In the genomic region with DNA sequence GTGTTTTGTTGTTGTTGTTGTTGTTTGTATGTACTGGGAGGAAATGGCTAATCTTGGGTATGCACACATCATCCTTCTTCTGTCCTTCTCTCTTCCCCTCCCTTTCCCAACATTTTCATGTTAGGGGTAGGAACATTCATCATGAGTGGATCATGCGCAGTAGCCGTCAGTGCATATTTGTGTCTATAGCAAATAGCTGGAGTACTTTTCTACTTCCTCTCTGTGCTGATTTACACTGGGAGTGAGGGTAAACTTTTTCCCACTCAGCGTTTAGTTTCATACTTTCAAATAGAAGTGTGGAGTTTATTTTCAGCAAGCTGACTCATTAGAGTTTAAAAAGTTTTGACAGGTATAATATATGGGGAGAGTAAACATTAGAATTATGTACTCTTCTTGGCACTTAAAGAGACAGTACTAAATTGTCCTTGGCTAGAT, we compare ENCODE assay signal across 12 cellular contexts.
DNase-seq lines count a peak whose midpoint lies in the region; ATAC-seq and TF ChIP-seq lines count a peak whose summit lies in the region.
"Had no signal": no experiment of that assay in that cellular context is flagged by ENCODE, and none has a peak within 500 bp of the region (broad histone marks: within the 10 kb centered on the region; RNA-seq: fewer than 3 reads in every experiment).

No MANE protein-coding gene starts in this region.

- H3K36me3 ChIP-seq in SK-N-SH (replicated peaks in 1 of 2; ENCODE audit: control insufficient read depth in 1 of 2, insufficient read depth in 2 of 2, low read length in 1 of 2) (no peaks in the 10 kb centered on the region), cardiac muscle cell (no peaks in the 10 kb centered on the region), ovary (no peaks in the 10 kb centered on the region)

- H3K9me2 ChIP-seq in SK-N-SH, result no peaks in the 10 kb centered on the region

- TF ChIP-seq RAD21 in SK-N-SH (IDR thresholded peaks at IDR 0.05; ENCODE audit: low read length), result no peak

- H3F3A ChIP-seq in SK-N-SH (replicated peaks; ENCODE audit: insufficient read depth), result no peaks in the 10 kb centered on the region

- H3K4me2 ChIP-seq in SK-N-SH, result peak overlapping the region; percentile 10; the same call in 1 of the 2 replicates

- H3K9me3 ChIP-seq in SK-N-SH, result no peaks in the 10 kb centered on the region
- no peaks in the 10 kb centered on the region for H3K9me3 ChIP-seq in cardiac muscle cell (ENCODE audit: low read depth)
- H3K9me3 ChIP-seq in ovary, result no peaks in the 10 kb centered on the region

- intact Hi-C loops in ovary (cut with DNase I), result loop anchor here in 1 of 4 donors (5.0 kb wide), 1 partner anchor 1223 kb away; no protein-coding TSS in a partner anchor

- no peaks in the 10 kb centered on the region for H3K79me2 ChIP-seq in SK-N-SH (ENCODE audit: insufficient read depth)

- TF ChIP-seq CTCF in AG10803 (conservative IDR thresholded peaks at IDR 0.05; ENCODE audit: low read length), result no peak
- TF ChIP-seq CTCF in SK-N-SH (IDR thresholded peaks at IDR 0.05), result no peak
- no peak for TF ChIP-seq CTCF in cardiac muscle cell (IDR thresholded peaks at IDR 0.05; ENCODE audit: low read depth, low read length)
- TF ChIP-seq CTCF in ovary (IDR thresholded peaks at IDR 0.05), result no peak

- in situ Hi-C loops in G401 (cut with HindIII; ENCODE audit: low sequenced_read_pairs), result no loop called here

- no peak for TF ChIP-seq POLR2A in ovary (IDR thresholded peaks at IDR 0.05)

- no peaks in the 10 kb centered on the region for H4K20me1 ChIP-seq in SK-N-SH (ENCODE audit: insufficient read depth)

- DNase-seq in AG10803 (ENCODE audit: low read depth) (peak; percentile 95), SK-N-SH (no peak), cardiac muscle cell (ENCODE audit: low read depth in 1 of 2, low spot score in 1 of 2) (peak in 1 of 2 donors; percentile 88), ovary (peak in 1 of 5 donors; percentile 39), RPMI8226 (no peak), D341Med (ENCODE audit: low spot score) (no peak), G401 (ENCODE audit: low spot score) (no peak)
- DNase-seq: activated T-cell treated with anti-CD3 and anti-CD28 coated beads for 4 hours; CD8-positive, alpha-beta T cell; NCI-H345; T-cell had no signal

- peak overlapping the region; percentile 85 for H3K4me3 ChIP-seq in AG10803 (ENCODE audit: low read length)
- H3K4me3 ChIP-seq in SK-N-SH (ENCODE audit: low read depth in 2 of 2, low read length in 1 of 2), result peak overlapping the region in 1 of 2 experiments; percentile 26; a peak in 1 of 4 replicates
- H3K4me3 ChIP-seq in cardiac muscle cell, result no peak overlapping the region
- H3K4me3 ChIP-seq in ovary, result peak overlapping the region; percentile 25

- CTCF ChIA-PET in SK-N-SH (lab: Yijun Ruan, JAX), result interaction anchor here (0.9 to 1.0 kb wide), 2 partner anchors 9 to 33 kb away, joined by 3 read pairs; no protein-coding TSS in a partner anchor

- POLR2A ChIA-PET in SK-N-SH (lab: Yijun Ruan, JAX), result no interaction called here

- H3K27me3 ChIP-seq in SK-N-SH (ENCODE audit: insufficient read depth), result no peaks in the 10 kb centered on the region; the same call in 1 of the 2 replicates
- H3K27me3 ChIP-seq in cardiac muscle cell, result peaks cover 13% of the 10 kb centered on the region
- no peaks in the 10 kb centered on the region for H3K27me3 ChIP-seq in ovary

- peaks cover 0 to 11% of the 10 kb centered on the region in 2 experiments; a peak in 1 of 4 replicates for H3K4me1 ChIP-seq in SK-N-SH (ENCODE audit: control insufficient read depth in 1 of 2, insufficient read depth in 2 of 2, low read depth in 1 of 2, low read length in 1 of 2)
- H3K4me1 ChIP-seq in cardiac muscle cell (ENCODE audit: low read depth), result peaks cover 27% of the 10 kb centered on the region
- H3K4me1 ChIP-seq in ovary (ENCODE audit: insufficient read depth), result peaks cover 2% of the 10 kb centered on the region

- H2AFZ ChIP-seq in SK-N-SH (ENCODE audit: low read depth), result no peak overlapping the region; the same call in 1 of the 2 replicates

- TF ChIP-seq EP300 in SK-N-SH (IDR thresholded peaks at IDR 0.05; ENCODE audit: borderline replicate concordance in 1 of 2, low read depth in 1 of 2, low read length in 1 of 2) (no peak), ovary (IDR thresholded peaks at IDR 0.05) (no peak)

- ATAC-seq in HG02610 (IDR thresholded peaks at IDR 0.05; ENCODE audit: unreplicated experiment), result no peak
- ATAC-seq: CD8-positive, alpha-beta T cell; T-cell had no signal

- H3K9ac ChIP-seq in SK-N-SH, result no peak overlapping the region

- peak overlapping the region; percentile 63 to 67; a peak in 2 of 4 replicates for H3K27ac ChIP-seq in SK-N-SH (ENCODE audit: low read depth in 2 of 2, low read length in 1 of 2)
- H3K27ac ChIP-seq in cardiac muscle cell, result peak overlapping the region; percentile 13
- no peak overlapping the region for H3K27ac ChIP-seq in ovary

- WGBS in SK-N-SH (ENCODE audit: low lambda C conversion rate), result 46% methylated on average over 3 of the region's 3 CpGs
- WGBS in ovary, 3 donors, result 4 to 6% (median 6%) methylated on average over 3 of the region's 3 CpGs

TF ChIP-seq in SK-N-SH, 30 proteins besides CTCF, POLR2A, EP300 and RAD21:
- no peak for TF ChIP-seq EZH2phosphoT487 (IDR thresholded peaks at IDR 0.05; ENCODE audit: borderline replicate concordance, low read depth)
- TF ChIP-seq NRF1 (IDR thresholded peaks at IDR 0.05; ENCODE audit: low read depth, low read length), result peak; percentile 27; the same call in 1 of the 2 replicates

Comparison
In these comparisons a context has a peak if more than half of its experiments do, and no peak if none do; other contexts are left out.
1. H3K27ac ChIP-seq: peak in SK-N-SH (2 of 2) and cardiac muscle cell (single experiment); none in ovary (0 of 2).